ENCODE assay signal across 8 cellular contexts in the genomic region with DNA sequence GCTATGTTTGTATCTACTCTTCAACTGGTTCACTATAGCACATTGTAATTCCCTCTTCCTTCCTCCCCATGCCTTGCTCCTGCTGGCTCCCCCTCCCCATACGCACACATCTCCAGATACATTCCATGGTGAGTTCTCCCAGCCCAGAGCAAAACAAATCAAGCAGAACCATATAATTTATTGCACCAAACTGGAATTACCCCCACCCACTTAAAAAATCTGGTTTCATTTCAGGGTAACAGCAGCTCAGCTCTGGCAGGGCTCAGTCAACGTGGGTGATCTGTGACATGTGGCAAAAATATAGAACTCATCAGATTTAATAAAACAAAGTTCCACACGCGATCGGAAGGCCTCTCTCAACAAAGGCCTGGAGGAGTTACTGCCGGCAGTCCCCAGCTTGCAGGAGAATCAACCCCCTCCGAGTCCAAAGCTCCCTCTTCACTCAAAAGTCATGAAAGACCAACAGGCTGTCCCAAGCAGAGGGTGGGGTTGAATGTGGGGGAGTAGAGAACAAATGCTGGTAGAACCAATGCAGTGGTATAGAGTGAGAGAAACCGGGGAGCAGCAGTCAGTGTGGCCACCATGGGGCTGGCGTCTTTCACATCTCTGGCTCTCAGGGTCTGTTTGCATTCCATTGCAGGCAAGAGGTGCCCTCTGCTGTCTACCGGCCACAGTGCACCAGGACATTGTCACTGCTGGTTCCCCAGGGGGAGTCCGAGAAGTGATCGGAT.
DNase-seq lines count a peak whose midpoint lies in the region; ATAC-seq and TF ChIP-seq lines count a peak whose summit lies in the region.

No MANE protein-coding gene starts in this region.

- TF ChIP-seq CTCF in suprapubic skin (IDR thresholded peaks at IDR 0.05) = peak in 1 of 2 donors; percentile 42

- H3K4me3 ChIP-seq in adipocyte (ENCODE audit: low read length) = no peak overlapping the region
- H3K4me3 ChIP-seq in suprapubic skin = no peak overlapping the region

- H3K27me3 Mint-ChIP-seq in activated T-cell treated with anti-CD3 and anti-CD28 coated beads, Interleukin-2, amount 50 U/mL, for 4 hours (ENCODE audit: low read depth) = no peaks in the 10 kb centered on the region

- no peak overlapping the region for H3K4me3 Mint-ChIP-seq in activated T-cell treated with anti-CD3 and anti-CD28 coated beads, Interleukin-2, amount 50 U/mL, for 4 hours

- H3K4me1 Mint-ChIP-seq in activated T-cell treated with anti-CD3 and anti-CD28 coated beads, Interleukin-2, amount 50 U/mL, for 4 hours (ENCODE audit: low read depth) = no peaks in the 10 kb centered on the region

- H3K36me3 ChIP-seq in adipocyte (ENCODE audit: control insufficient read depth, insufficient read depth, low read length, severe bottlenecking) (no peaks in the 10 kb centered on the region), suprapubic skin (no peaks in the 10 kb centered on the region)

- H3K27ac ChIP-seq in suprapubic skin = no peak overlapping the region

- no peaks in the 10 kb centered on the region for H3K9me3 Mint-ChIP-seq in activated T-cell treated with anti-CD3 and anti-CD28 coated beads, Interleukin-2, amount 50 U/mL, for 4 hours

- peak overlapping the region; percentile 2 for H3K9ac ChIP-seq in adipocyte (ENCODE audit: low read length)

- peaks cover 27% of the 10 kb centered on the region for H3K4me1 ChIP-seq in adipocyte (ENCODE audit: control insufficient read depth, insufficient read depth, low read length)
- H3K4me1 ChIP-seq in suprapubic skin = no peaks in the 10 kb centered on the region

- WGBS in suprapubic skin = 11% methylated on average over 10 of the region's 12 CpGs

- no peaks in the 10 kb centered on the region for H3K9me3 ChIP-seq in adipocyte (ENCODE audit: control insufficient read depth, low read length)
- no peaks in the 10 kb centered on the region for H3K9me3 ChIP-seq in suprapubic skin

- H3K36me3 Mint-ChIP-seq in activated T-cell treated with anti-CD3 and anti-CD28 coated beads, Interleukin-2, amount 50 U/mL, for 4 hours (ENCODE audit: insufficient read depth) = no peaks in the 10 kb centered on the region

- no peak for TF ChIP-seq EP300 in suprapubic skin (IDR thresholded peaks at IDR 0.05)

- H3K27me3 ChIP-seq in adipocyte (replicated peaks; ENCODE audit: control insufficient read depth, insufficient read depth, low read length) = no peaks in the 10 kb centered on the region
- no peaks in the 10 kb centered on the region for H3K27me3 ChIP-seq in suprapubic skin

- DNase-seq in DMS53 treated with DMSO at 0.1 percent for 48 hours (lab: John Stamatoyannopoulos, UW; ENCODE audit: unreplicated experiment) (peak; percentile 25), HuH-7.5 (ENCODE audit: low spot score) (peak; percentile 21), adipocyte (ENCODE audit: low read depth) (peak; percentile 39), iPS DF 19.7 (ENCODE audit: low read depth, low spot score) (peak; percentile 45), suprapubic skin (ENCODE audit: low spot score in 2 of 2) (peak; percentile 78 to 82)
- no peak for DNase-seq in activated T-cell treated with anti-CD3 and anti-CD28 coated beads, Interleukin-2, amount 50 U/mL, for 4 hours
- no peak for DNase-seq in activated CD4-positive, alpha-beta T cell treated with anti-CD3 and anti-CD28 coated beads, Interleukin-2, amount 50 U/mL, for 1 hour

- ATAC-seq in GM19351 (IDR thresholded peaks at IDR 0.05; ENCODE audit: unreplicated experiment) = peak; percentile 90
- ATAC-seq in activated T-cell treated with anti-CD3 and anti-CD28 coated beads, Interleukin-2, amount 50 U/mL, for 4 hours = no peak

- TF ChIP-seq POLR2A in suprapubic skin (IDR thresholded peaks at IDR 0.05) = no peak

Comparison
In these comparisons a context has a peak if more than half of its experiments do, and no peak if none do; other contexts are left out.
1. DNase-seq: peak in DMS53 treated with DMSO at 0.1 percent for 48 hours (single experiment), HuH-7.5 (single experiment), adipocyte (single experiment), iPS DF 19.7 (single experiment) and suprapubic skin (2 of 2); none in activated T-cell treated with anti-CD3 and anti-CD28 coated beads, Interleukin-2, amount 50 U/mL, for 4 hours (single experiment) and activated CD4-positive, alpha-beta T cell treated with anti-CD3 and anti-CD28 coated beads, Interleukin-2, amount 50 U/mL, for 1 hour (single experiment).